Comparison of ENCODE assay signal across 1 cellular context in genomic region chr2:100814453-100814852, GRCh38.
TF ChIP-seq lines count a peak whose summit lies in the region.

No MANE protein-coding gene starts in this region.

TF ChIP-seq in HepG2, 621 proteins besides CTCF, POLR2A, EP300 and RAD21 (continued from another document and continues in another):
- TF ChIP-seq REST (IDR thresholded peaks at IDR 0.05; ENCODE audit: borderline replicate concordance in 1 of 2, low read depth in 1 of 2, low read length in 2 of 2) (no peak), MEF2D (CRISPR knock-in tag; IDR thresholded peaks at IDR 0.05) (0 out of 2 replicates have a peak, but pooled peaks have one; percentile 61), ATAD3A (CRISPR knock-in tag; IDR thresholded peaks at IDR 0.05) (no peak), THRA (CRISPR knock-in tag; IDR thresholded peaks at IDR 0.05; ENCODE audit: borderline replicate concordance) (peak; percentile 22; the same call in 1 of the 2 replicates), FIP1L1 (IDR thresholded peaks at IDR 0.05; ENCODE audit: borderline replicate concordance, insufficient read depth, low read depth, low read length) (no peak), MBD4 (IDR thresholded peaks at IDR 0.05; ENCODE audit: borderline replicate concordance, low read length) (no peak), ZNF430 (CRISPR knock-in tag; IDR thresholded peaks at IDR 0.05) (no peak), NFATC3 (CRISPR knock-in tag; IDR thresholded peaks at IDR 0.05) (no peak), ZBTB8A (CRISPR knock-in tag; IDR thresholded peaks at IDR 0.05; ENCODE audit: borderline replicate concordance, low read depth) (no peak), PCBP2 (optimal IDR thresholded peaks at IDR 0.05; ENCODE audit: low read depth, low read length, poor library complexity, severe bottlenecking) (no peak), ZBTB40 (IDR thresholded peaks at IDR 0.05) (no peak), ZBTB40 (CRISPR knock-in tag; IDR thresholded peaks at IDR 0.05) (no peak), ZKSCAN8 (CRISPR knock-in tag; IDR thresholded peaks at IDR 0.05; ENCODE audit: borderline replicate concordance) (no peak), GTF3A (CRISPR knock-in tag; conservative IDR thresholded peaks at IDR 0.05) (no peak), GPBP1L1 (CRISPR knock-in tag; IDR thresholded peaks at IDR 0.05) (no peak), NONO (IDR thresholded peaks at IDR 0.05) (no peak), NONO (CRISPR knock-in tag; conservative IDR thresholded peaks at IDR 0.05) (no peak), TRIM22 (IDR thresholded peaks at IDR 0.05) (no peak), PHF20 (CRISPR knock-in tag; IDR thresholded peaks at IDR 0.05) (no peak), LRRFIP1 (CRISPR knock-in tag; conservative IDR thresholded peaks at IDR 0.05) (no peak), NPAS2 (CRISPR knock-in tag; IDR thresholded peaks at IDR 0.05; ENCODE audit: borderline replicate concordance) (no peak), BRCA1 (CRISPR knock-in tag; IDR thresholded peaks at IDR 0.05) (no peak), TARDBP (CRISPR knock-in tag; IDR thresholded peaks at IDR 0.05) (0 out of 2 replicates have a peak, but pooled peaks have one; percentile 20), TCF12 (IDR thresholded peaks at IDR 0.05) (no peak), TCF12 (CRISPR knock-in tag; IDR thresholded peaks at IDR 0.05) (no peak), FOXA3 (CRISPR knock-in tag; IDR thresholded peaks at IDR 0.05) (peak; percentile 81), ZNF597 (CRISPR knock-in tag; IDR thresholded peaks at IDR 0.05) (no peak), MIER3 (CRISPR knock-in tag; IDR thresholded peaks at IDR 0.05; ENCODE audit: borderline replicate concordance) (0 out of 2 replicates have a peak, but pooled peaks have one; percentile 35), ZNF414 (CRISPR knock-in tag; IDR thresholded peaks at IDR 0.05) (no peak), ZNF558 (CRISPR knock-in tag; IDR thresholded peaks at IDR 0.05; ENCODE audit: borderline replicate concordance) (no peak), ZNF704 (CRISPR knock-in tag; IDR thresholded peaks at IDR 0.05; ENCODE audit: borderline replicate concordance) (no peak), KLF12 (CRISPR knock-in tag; IDR thresholded peaks at IDR 0.05; ENCODE audit: borderline replicate concordance) (no peak), STAT5B (CRISPR knock-in tag; IDR thresholded peaks at IDR 0.05) (no peak), LBX2 (CRISPR knock-in tag; IDR thresholded peaks at IDR 0.05; ENCODE audit: borderline replicate concordance) (no peak), RXRA (CRISPR knock-in tag; IDR thresholded peaks at IDR 0.05) (peak; percentile 36; the same call in 1 of the 2 replicates), ARNT2 (CRISPR knock-in tag; IDR thresholded peaks at IDR 0.05; ENCODE audit: low read depth) (0 out of 2 replicates have a peak, but pooled peaks have one; percentile 29)
